ENCODE assay signal across 18 cellular contexts in the genomic region with DNA sequence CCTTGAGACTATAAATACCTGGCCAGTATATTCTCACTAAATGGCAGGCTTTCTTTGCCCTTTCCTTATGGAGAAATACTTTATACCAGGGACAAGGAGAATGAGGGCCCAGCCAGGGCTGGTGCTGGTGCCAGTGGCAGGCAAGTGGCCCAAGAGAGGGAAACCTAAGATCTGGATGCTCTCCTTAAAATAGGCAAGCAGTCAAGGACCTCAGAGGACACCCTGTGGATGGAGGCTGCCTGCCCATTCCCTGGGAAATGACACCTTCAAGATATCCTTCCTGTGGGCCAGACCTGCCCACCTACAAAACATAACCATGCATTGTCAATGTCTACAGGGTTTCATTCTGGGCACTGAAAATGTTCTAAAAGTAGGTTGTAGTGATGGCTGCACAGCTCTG.
"Had no signal": no experiment of that assay in that cellular context is flagged by ENCODE, and none has a peak within 500 bp of the region (broad histone marks: within the 10 kb centered on the region; RNA-seq: fewer than 3 reads in every experiment).

No MANE protein-coding gene starts in this region.

- H3K27me3 ChIP-seq: colonic mucosa, esophagus muscularis mucosa, foreskin keratinocyte, heart right ventricle, left lung had no signal

- H3K4me3 ChIP-seq: colonic mucosa, esophagus muscularis mucosa, heart right ventricle, left lung, lower lobe of right lung, mucosa of descending colon had no signal

- H3K27me3 Mint-ChIP-seq: dendritic cell treated with granulocyte-macrophage colony-stimulating factor and Interleukin-4, amounts not matched to agents 40 ng/mL and 50 ng/mL, for 4 days; effector memory CD8-positive, alpha-beta T cell had no signal

- H3K4me1 ChIP-seq: colonic mucosa, esophagus muscularis mucosa, foreskin keratinocyte, heart right ventricle, left lung, lower lobe of right lung had no signal

- DNase-seq: colonic mucosa; cortex of kidney; effector CD8-positive, alpha-beta T cell; effector memory CD8-positive, alpha-beta T cell; foreskin keratinocyte; glutamatergic neuron; head of caudate nucleus; heart right ventricle; hippocampal formation; left cardiac atrium; left lung; left ventricle myocardium superior; lower lobe of right lung; mesenchymal stem cell; mucosa of descending colon had no signal

- ATAC-seq: effector memory CD8-positive, alpha-beta T cell; foreskin keratinocyte; left cardiac atrium; left lung; left ventricle myocardium superior; lower lobe of right lung; mucosa of descending colon had no signal

- H3K9me3 ChIP-seq: colonic mucosa, esophagus muscularis mucosa, heart right ventricle, left lung, lower lobe of right lung, mucosa of descending colon had no signal

- H3K27ac Mint-ChIP-seq: dendritic cell treated with granulocyte-macrophage colony-stimulating factor and Interleukin-4, amounts not matched to agents 40 ng/mL and 50 ng/mL, for 4 days; effector memory CD8-positive, alpha-beta T cell; mesothelial cell of epicardium had no signal

- H3K4me3 Mint-ChIP-seq: dendritic cell treated with granulocyte-macrophage colony-stimulating factor and Interleukin-4, amounts not matched to agents 40 ng/mL and 50 ng/mL, for 4 days; effector memory CD8-positive, alpha-beta T cell; mesothelial cell of epicardium had no signal

- H3K27ac ChIP-seq: colonic mucosa, esophagus muscularis mucosa, foreskin keratinocyte, heart right ventricle, left lung, lower lobe of right lung had no signal

- H3K9me3 Mint-ChIP-seq: dendritic cell treated with granulocyte-macrophage colony-stimulating factor and Interleukin-4, amounts not matched to agents 40 ng/mL and 50 ng/mL, for 4 days; effector memory CD8-positive, alpha-beta T cell; mesothelial cell of epicardium had no signal
